ENCODE assay signal across 10 cellular contexts in the genomic region with DNA sequence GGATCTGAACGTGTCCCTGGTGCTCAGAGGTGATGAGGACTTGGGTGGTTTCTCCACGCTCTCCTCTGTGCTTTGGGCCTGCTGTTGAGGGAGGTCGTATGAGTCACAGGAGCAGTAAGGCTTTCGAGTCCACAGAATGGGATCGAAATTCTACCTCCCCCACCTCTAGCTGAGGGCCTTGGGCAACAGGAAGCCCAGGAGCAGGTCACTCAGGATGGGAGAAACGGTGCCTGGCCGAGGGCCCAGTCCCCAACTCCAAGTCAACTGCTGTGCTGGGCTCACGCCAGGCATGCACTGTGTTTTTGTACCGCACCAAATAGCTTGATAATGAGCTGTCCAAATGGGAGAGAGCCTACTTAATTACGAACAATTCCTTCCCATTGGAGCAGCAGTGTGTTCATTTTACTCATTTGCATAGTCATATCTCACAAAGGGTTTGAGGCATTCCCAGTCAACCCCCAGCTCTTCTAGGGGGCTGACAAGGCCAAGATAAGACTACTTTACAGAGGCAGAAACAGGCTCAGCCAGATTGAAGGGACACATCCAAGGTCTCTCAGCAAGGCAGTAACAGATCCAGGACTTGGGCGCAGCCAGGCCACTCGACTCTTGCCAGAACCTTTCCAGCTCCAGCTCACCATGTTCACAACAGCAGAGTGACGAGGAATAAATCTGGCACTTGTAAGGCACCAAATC. TPM values are rescaled to one million over a fixed set of nuclear protein-coding genes. Genes with fewer than 3 reads are reported as not detected.
DNase-seq lines count a peak whose midpoint lies in the region; ATAC-seq and TF ChIP-seq lines count a peak whose summit lies in the region.
"Had no signal": no experiment of that assay in that cellular context is flagged by ENCODE, and none has a peak within 500 bp of the region (broad histone marks: within the 10 kb centered on the region; RNA-seq: fewer than 3 reads in every experiment).

No MANE protein-coding gene starts in this region.

- peak; percentile 65 for DNase-seq in G401 (ENCODE audit: low spot score)
- DNase-seq in RPMI7951 (ENCODE audit: low read depth), result peak; percentile 93
- peak; percentile 55 for DNase-seq in fibroblast of the aortic adventitia (ENCODE audit: low read depth)
- DNase-seq in pulmonary artery endothelial cell (ENCODE audit: low read depth, low spot score), result peak; percentile 66
- DNase-seq in DMS153 treated with DMSO at 0.1 percent for 48 hours (lab: John Stamatoyannopoulos, UW; ENCODE audit: unreplicated experiment), result no peak
- DNase-seq in glomerular visceral epithelial cell (ENCODE audit: extremely low spot score), result no peak
- DNase-seq: activated B cell treated with CpG ODN at 0.5 μM for 24 hours, NCI-H2081 treated with DMSO at 0.1 percent for 48 hours had no signal

- in situ Hi-C loops in G401 (cut with HindIII; ENCODE audit: low sequenced_read_pairs), result no loop called here

- ATAC-seq in activated CD4-positive, CD25-positive, alpha-beta regulatory T cell treated with anti-CD3 and anti-CD28 coated beads, Interleukin-2, amount 50 U/mL, for 24 hours, result no peak
- ATAC-seq in GM21447 (IDR thresholded peaks at IDR 0.05; ENCODE audit: unreplicated experiment), result no peak

- no peak overlapping the region for H3K4me3 ChIP-seq in fibroblast of the aortic adventitia (ENCODE audit: low read depth, low read length)

- no peak for TF ChIP-seq CTCF in fibroblast of the aortic adventitia (IDR thresholded peaks at IDR 0.05; ENCODE audit: insufficient read depth, low read length)

RNA-seq across cellular contexts. Expression of a gene that starts 53.6 kb away (rescaled TPM):
- total RNA-seq in G401 (2014; rRNA removed; shearing (Covaris generic)), result not detected in 2 replicates
- total RNA-seq in RPMI7951 (2014; rRNA removed; shearing (Covaris generic)), result 0.20 and 0.96 TPM in 2 replicates
- 0.63 and 0.65 TPM in 2 replicates for total RNA-seq in fibroblast of the aortic adventitia (ENCODE audit: low replicate concordance)
- 1.9 and 2.0 TPM in 2 replicates for total RNA-seq in pulmonary artery endothelial cell

Comparison
In these comparisons a context has a peak if more than half of its experiments do, and no peak if none do; other contexts are left out.
1. DNase-seq: peak in G401 (single experiment), RPMI7951 (single experiment), fibroblast of the aortic adventitia (single experiment) and pulmonary artery endothelial cell (single experiment); none in DMS153 treated with DMSO at 0.1 percent for 48 hours (single experiment) and glomerular visceral epithelial cell (single experiment).